21 cellular contexts compared by ENCODE assay signal in the genomic region with DNA sequence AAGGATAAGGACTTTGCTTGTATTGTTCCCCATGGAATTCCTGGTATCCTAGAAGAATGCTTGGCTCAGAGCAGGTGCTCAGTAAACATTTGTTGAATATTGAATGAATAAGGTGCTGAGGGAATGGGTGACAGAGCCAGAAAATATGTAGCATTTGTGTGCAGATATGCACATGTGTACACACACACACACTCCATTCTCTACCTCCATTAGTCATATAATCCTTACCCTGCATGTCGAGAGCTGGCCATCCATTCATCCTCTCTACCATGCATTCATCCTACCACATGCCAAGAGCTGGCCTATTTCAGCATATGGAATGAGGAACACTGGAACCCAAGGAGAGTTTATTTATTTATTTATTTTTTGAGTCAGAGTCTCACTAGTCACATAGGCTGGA.
"Had no signal": no experiment of that assay in that cellular context is flagged by ENCODE, and none has a peak within 500 bp of the region (broad histone marks: within the 10 kb centered on the region; RNA-seq: fewer than 3 reads in every experiment).

No MANE protein-coding gene starts in this region.

- H3K4me3 ChIP-seq: heart left ventricle, left ventricle myocardium inferior, lung, neural progenitor cell, ovary, right atrium auricular region, smooth muscle cell had no signal

- H3K9ac ChIP-seq: neural progenitor cell had no signal

- ATAC-seq: heart left ventricle; natural killer cell treated with Interleukin-12 subunit alpha and Interleukin-12 subunit beta and Interleukin-15 and Interleukin-18, amount 100 ng/mL, for 72 hours had no signal

- H3K27ac ChIP-seq: heart left ventricle, left ventricle myocardium inferior, neural progenitor cell, ovary, right atrium auricular region had no signal

- H3K27me3 ChIP-seq: heart left ventricle, neural progenitor cell, ovary, right atrium auricular region had no signal

- FAIRE-seq: colon, frontal cortex, urothelium cell line had no signal

- H3K4me1 ChIP-seq: neural progenitor cell, right atrium auricular region had no signal

- H3K9me3 ChIP-seq: heart left ventricle, left ventricle myocardium inferior, ovary, right atrium auricular region had no signal

- DNase-seq: dermis blood vessel endothelial cell; erythroblast; heart left ventricle; hippocampal formation; islet precursor cell; left ventricle myocardium inferior; mesenchymal stem cell; midbrain; nucleus accumbens; ovary; stimulated activated CD4-positive, alpha-beta T cell treated with anti-CD3 and anti-CD28 coated beads, Interleukin-2, amount 100 ng/mL, for 48 hours; stimulated activated naive CD4-positive, alpha-beta T cell treated with Interleukin-2 at 50 U/mL for 16 hours; trophoblast cell had no signal

- H3K36me3 ChIP-seq: heart left ventricle, neural progenitor cell, ovary, right atrium auricular region had no signal

- H2AFZ ChIP-seq: neural progenitor cell had no signal

- H3K4me2 ChIP-seq: neural progenitor cell, smooth muscle cell had no signal
